In the genomic region with DNA sequence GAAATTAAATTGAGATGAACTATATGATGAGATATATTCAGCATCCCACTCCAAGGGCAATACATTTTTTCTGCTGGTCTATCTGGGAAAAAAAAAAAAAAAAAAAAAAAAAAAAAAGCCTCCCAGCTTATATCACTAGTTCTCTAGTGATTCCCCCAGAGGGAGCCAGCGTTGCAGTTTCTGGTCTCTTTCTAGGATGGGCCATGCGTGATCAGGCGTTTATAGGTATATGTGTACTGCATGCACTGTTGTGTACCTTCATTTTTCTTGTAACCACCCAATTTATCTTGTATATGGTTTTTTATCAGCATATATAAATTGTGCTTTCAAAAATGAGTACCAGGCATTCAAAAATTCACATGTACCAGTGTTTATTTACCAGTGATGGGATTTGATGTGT, we compare ENCODE assay signal across 9 cellular contexts. TPM values are rescaled to one million over a fixed set of nuclear protein-coding genes. Genes with fewer than 3 reads are reported as not detected.
DNase-seq lines count a peak whose midpoint lies in the region; ATAC-seq and TF ChIP-seq lines count a peak whose summit lies in the region.
"Had no signal": no experiment of that assay in that cellular context is flagged by ENCODE, and none has a peak within 500 bp of the region (broad histone marks: within the 10 kb centered on the region; RNA-seq: fewer than 3 reads in every experiment).

No MANE protein-coding gene starts in this region.

- no peaks in the 10 kb centered on the region for H3K9me3 ChIP-seq in SU-DHL-6 (ENCODE audit: insufficient read depth, low read length)
- H3K9me3 ChIP-seq: SJSA1 had no signal

- no peak for ATAC-seq in HG03439 (IDR thresholded peaks at IDR 0.05; ENCODE audit: unreplicated experiment)
- no peak for ATAC-seq in activated CD4-positive, CD25-positive, alpha-beta regulatory T cell treated with anti-CD3 and anti-CD28 coated beads, Interleukin-2, amount 50 U/mL, for 24 hours

- no peaks in the 10 kb centered on the region for H3K79me2 ChIP-seq in SU-DHL-6 (ENCODE audit: insufficient read depth, low read length)
- H3K79me2 ChIP-seq in mesendoderm (ENCODE audit: control insufficient read depth, insufficient read depth, low read length) = no peaks in the 10 kb centered on the region

- H4K20me1 ChIP-seq in SU-DHL-6 (ENCODE audit: low read depth, low read length) = no peaks in the 10 kb centered on the region

- no peaks in the 10 kb centered on the region for H3K4me1 ChIP-seq in mesendoderm (ENCODE audit: control insufficient read depth, low read depth, low read length)
- H3K4me1 ChIP-seq: SJSA1 had no signal

- no peak overlapping the region for H3K4me2 ChIP-seq in SU-DHL-6 (ENCODE audit: low read depth, low read length, poor library complexity, severe bottlenecking)
- H3K4me2 ChIP-seq in mesendoderm (ENCODE audit: low read length) = no peak overlapping the region

- TF ChIP-seq CTCF in SU-DHL-6 (IDR thresholded peaks at IDR 0.05; ENCODE audit: insufficient read depth, low read length, poor library complexity, severe bottlenecking) = peak; percentile 11

- H3K18ac ChIP-seq in mesendoderm (ENCODE audit: low read length) = no peak overlapping the region

- no peak overlapping the region for H3K9ac ChIP-seq in SU-DHL-6 (ENCODE audit: low read length)
- H3K9ac ChIP-seq in mesendoderm (ENCODE audit: low read length) = no peak overlapping the region

- peak; percentile 69 for DNase-seq in NCI-H748 (lab: John Stamatoyannopoulos, UW; ENCODE audit: unreplicated experiment)
- no peak for DNase-seq in NCI-H748 treated with DMSO at 0.1 percent for 48 hours (lab: John Stamatoyannopoulos, UW)
- DNase-seq in HuH-7.5 (ENCODE audit: low spot score) = peak; percentile 36
- DNase-seq in mesendoderm = peak; percentile 72
- no peak for DNase-seq in posterior vena cava (ENCODE audit: low spot score)

- no CpG with 5 or more reads among the region's 3 CpGs for WGBS in mesendoderm (ENCODE audit: extremely low coverage, insufficient coverage, low lambda C conversion rate)

- H3K4me3 ChIP-seq in SU-DHL-6 (ENCODE audit: insufficient read depth, low read length, poor library complexity, severe bottlenecking) = no peak overlapping the region
- no peak overlapping the region for H3K4me3 ChIP-seq in mesendoderm (ENCODE audit: low read length)
- H3K4me3 ChIP-seq: SJSA1 had no signal

- H3K79me1 ChIP-seq in mesendoderm (ENCODE audit: low read length) = no peaks in the 10 kb centered on the region

- no peak overlapping the region for H3K27ac ChIP-seq in SU-DHL-6 (ENCODE audit: low read depth, low read length)
- H3K27ac ChIP-seq in mesendoderm (ENCODE audit: low read depth, low read length) = no peak overlapping the region
- H3K27ac ChIP-seq: SJSA1 had no signal

- intact Hi-C loops in posterior vena cava (cut with DNase I) = no loop called here

- H2BK5ac ChIP-seq in mesendoderm (ENCODE audit: low read length) = no peak overlapping the region

- H3K56ac ChIP-seq in mesendoderm (ENCODE audit: low read length) = no peak overlapping the region

- no peaks in the 10 kb centered on the region for H3F3A ChIP-seq in SU-DHL-6 (ENCODE audit: insufficient read depth)

- H4K8ac ChIP-seq in mesendoderm (ENCODE audit: low read depth, low read length) = no peak overlapping the region

- H3K23ac ChIP-seq in mesendoderm (ENCODE audit: low read length) = no peak overlapping the region

- no peaks in the 10 kb centered on the region for H3K9me2 ChIP-seq in SU-DHL-6 (replicated peaks; ENCODE audit: insufficient read depth, low read length)

- H2BK15ac ChIP-seq in mesendoderm (replicated peaks; ENCODE audit: low read depth) = no peak overlapping the region

- H3K27me3 ChIP-seq in SU-DHL-6 (ENCODE audit: low read length) (no peaks in the 10 kb centered on the region), mesendoderm (ENCODE audit: insufficient read depth, low read length, poor library complexity) (no peaks in the 10 kb centered on the region)
- H3K27me3 ChIP-seq: SJSA1 had no signal

- H2AK5ac ChIP-seq in mesendoderm (ENCODE audit: low read length) = no peak overlapping the region

- no peak overlapping the region for H2AFZ ChIP-seq in SU-DHL-6 (ENCODE audit: low read depth, low read length, severe bottlenecking)

- no peak overlapping the region for H4K5ac ChIP-seq in mesendoderm (ENCODE audit: low read length)

- no peak overlapping the region for H3K4ac ChIP-seq in mesendoderm (ENCODE audit: low read depth, low read length)

- no peak overlapping the region for H2BK120ac ChIP-seq in mesendoderm (ENCODE audit: low read depth, low read length)

- H3K36me3 ChIP-seq in SU-DHL-6 (ENCODE audit: low read length) (no peaks in the 10 kb centered on the region), mesendoderm (ENCODE audit: control insufficient read depth, insufficient read depth, low read length) (no peaks in the 10 kb centered on the region)
- H3K36me3 ChIP-seq: SJSA1 had no signal

RNA-seq across cellular contexts. Expression of gene DCDC2C, which starts 35.1 kb away (rescaled TPM):
- 0.10 TPM for polyA plus RNA-seq in mesendoderm (2013, experiment 1 of 2)
- polyA plus RNA-seq in mesendoderm (2013, experiment 2 of 2) = not detected
- not detected for total RNA-seq in posterior vena cava
- total RNA-seq: SJSA1 had no signal

Comparison
In these comparisons a context has a peak if more than half of its experiments do, and no peak if none do; other contexts are left out.
1. DNase-seq: peak in NCI-H748 (single experiment), HuH-7.5 (single experiment) and mesendoderm (single experiment); none in NCI-H748 treated with DMSO at 0.1 percent for 48 hours (single experiment) and posterior vena cava (single experiment).